ENCODE assay signal across 20 cellular contexts in the genomic region with DNA sequence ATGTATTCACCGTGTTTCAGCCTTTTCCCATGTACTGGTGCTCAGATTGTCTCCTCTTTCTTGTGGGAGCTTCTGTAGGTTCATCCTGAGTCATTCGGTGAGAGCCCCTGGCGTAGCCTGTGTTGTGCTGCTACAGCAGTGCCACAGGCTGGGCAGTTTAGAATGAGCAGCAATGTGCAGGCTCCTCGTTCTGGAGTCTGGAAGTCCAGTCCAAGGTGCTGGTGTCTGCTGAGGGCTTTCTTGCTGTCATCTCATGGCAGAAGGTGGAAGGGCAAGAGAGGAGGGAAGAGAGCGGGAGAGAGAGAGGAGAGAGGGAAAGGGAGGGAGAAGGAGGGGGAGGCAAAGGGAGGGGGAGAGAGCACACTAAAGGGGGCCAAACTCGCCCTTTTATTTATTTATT. TPM values are rescaled to one million over a fixed set of nuclear protein-coding genes. Genes with fewer than 3 reads are reported as not detected.
DNase-seq lines count a peak whose midpoint lies in the region; ATAC-seq and TF ChIP-seq lines count a peak whose summit lies in the region.
"Had no signal": no experiment of that assay in that cellular context is flagged by ENCODE, and none has a peak within 500 bp of the region (broad histone marks: within the 10 kb centered on the region; RNA-seq: fewer than 3 reads in every experiment).

No MANE protein-coding gene starts in this region.

- H3K36me3 ChIP-seq in spleen, result peaks cover 0 to 61% (median 23%) of the 10 kb centered on the region in 6 donors

- no peaks in the 10 kb centered on the region for H3K9me3 Mint-ChIP-seq in activated CD4-positive, alpha-beta T cell treated with anti-CD3 and anti-CD28 coated beads for 36 hours (ENCODE audit: low read depth)
- no peaks in the 10 kb centered on the region for H3K9me3 Mint-ChIP-seq in activated CD4-positive, alpha-beta T cell treated with anti-CD3 and anti-CD28 coated beads, Interleukin-2, amount 10 ng/mL, durations not matched to agents 7 days and 5 days
- no peaks in the 10 kb centered on the region for H3K9me3 Mint-ChIP-seq in central memory CD8-positive, alpha-beta T cell
- no peaks in the 10 kb centered on the region for H3K9me3 Mint-ChIP-seq in stimulated activated effector memory CD8-positive, alpha-beta T cell treated with anti-CD3 and anti-CD28 coated beads, Interleukin-12 subunit alpha, Interleukin-12 subunit beta, amount 100 ng/mL, for 72 hours
- H3K9me3 Mint-ChIP-seq: CD4-positive, alpha-beta T cell; H9 had no signal

- H3K27ac Mint-ChIP-seq in activated CD4-positive, alpha-beta T cell treated with anti-CD3 and anti-CD28 coated beads for 36 hours, result no peak overlapping the region
- H3K27ac Mint-ChIP-seq in activated CD4-positive, alpha-beta T cell treated with anti-CD3 and anti-CD28 coated beads, Interleukin-2, amount 10 ng/mL, durations not matched to agents 7 days and 5 days, result no peak overlapping the region
- H3K27ac Mint-ChIP-seq in central memory CD8-positive, alpha-beta T cell (ENCODE audit: low read depth), result peak overlapping the region; percentile 29
- peak overlapping the region; percentile 21 for H3K27ac Mint-ChIP-seq in stimulated activated effector memory CD8-positive, alpha-beta T cell treated with anti-CD3 and anti-CD28 coated beads, Interleukin-12 subunit alpha, Interleukin-12 subunit beta, amount 100 ng/mL, for 72 hours
- H3K27ac Mint-ChIP-seq: CD4-positive, alpha-beta T cell had no signal

- peaks cover 12% of the 10 kb centered on the region for H3K4me1 Mint-ChIP-seq in activated CD4-positive, alpha-beta T cell treated with anti-CD3 and anti-CD28 coated beads for 36 hours
- H3K4me1 Mint-ChIP-seq in activated CD4-positive, alpha-beta T cell treated with anti-CD3 and anti-CD28 coated beads, Interleukin-2, amount 10 ng/mL, durations not matched to agents 7 days and 5 days, result peaks cover 3% of the 10 kb centered on the region
- peaks cover 26% of the 10 kb centered on the region for H3K4me1 Mint-ChIP-seq in central memory CD8-positive, alpha-beta T cell
- H3K4me1 Mint-ChIP-seq in stimulated activated effector memory CD8-positive, alpha-beta T cell treated with anti-CD3 and anti-CD28 coated beads, Interleukin-12 subunit alpha, Interleukin-12 subunit beta, amount 100 ng/mL, for 72 hours, result peaks cover 29% of the 10 kb centered on the region

- no peaks in the 10 kb centered on the region for H3K27me3 ChIP-seq in spleen (replicated peaks in 1 of 7)

- peaks cover 6 to 46% (median 35%) of the 10 kb centered on the region in 6 donors for H3K4me1 ChIP-seq in spleen

- H3K36me3 Mint-ChIP-seq in activated CD4-positive, alpha-beta T cell treated with anti-CD3 and anti-CD28 coated beads for 36 hours (ENCODE audit: low read depth), result peaks cover 4% of the 10 kb centered on the region
- H3K36me3 Mint-ChIP-seq in activated CD4-positive, alpha-beta T cell treated with anti-CD3 and anti-CD28 coated beads, Interleukin-2, amount 10 ng/mL, durations not matched to agents 7 days and 5 days (ENCODE audit: low read depth), result no peaks in the 10 kb centered on the region
- peaks cover 26% of the 10 kb centered on the region for H3K36me3 Mint-ChIP-seq in central memory CD8-positive, alpha-beta T cell (ENCODE audit: insufficient read depth)
- peaks cover 20% of the 10 kb centered on the region for H3K36me3 Mint-ChIP-seq in stimulated activated effector memory CD8-positive, alpha-beta T cell treated with anti-CD3 and anti-CD28 coated beads, Interleukin-12 subunit alpha, Interleukin-12 subunit beta, amount 100 ng/mL, for 72 hours

- H3K4me3 ChIP-seq in spleen, result no peak overlapping the region
- H3K4me3 ChIP-seq: GM12878 had no signal

- no peak for TF ChIP-seq CTCF in RWPE1 (conservative IDR thresholded peaks at IDR 0.05; ENCODE audit: low read depth)
- no peak for TF ChIP-seq CTCF in spleen (IDR thresholded peaks at IDR 0.05 in 8 of 11, conservative IDR thresholded peaks at IDR 0.05 in 3 of 11)

- H3K27ac ChIP-seq in RWPE1 (peak overlapping the region; percentile 25), spleen (no peak overlapping the region)
- H3K27ac ChIP-seq: 22Rv1, HL-60 had no signal

- intact Hi-C loops in activated CD4-positive, alpha-beta T cell treated with anti-CD3 and anti-CD28 coated beads for 36 hours (cut with DNase I, micrococcal nuclease), result no loop called here
- intact Hi-C loops in spleen (cut with DNase I; ENCODE audit: low total_unique reads), result no loop called here

- no peak for TF ChIP-seq POLR2A in spleen (IDR thresholded peaks at IDR 0.05)

- WGBS in spleen, 5 donors, result 86 to 92% (median 90%) methylated on average over 6 of the region's 6 CpGs

- no peaks in the 10 kb centered on the region for H3K9me3 ChIP-seq in spleen

- CTCF ChIA-PET in activated CD4-positive, alpha-beta T cell treated with anti-CD3 and anti-CD28 coated beads for 36 hours (lab: Charles Lee), result no interaction called here
- CTCF ChIA-PET in activated CD4-positive, alpha-beta T cell treated with anti-CD3 and anti-CD28 coated beads, Interleukin-2, amount 10 ng/mL, durations not matched to agents 7 days and 5 days (lab: Charles Lee), result no interaction called here
- CTCF ChIA-PET in RWPE1 (lab: Yijun Ruan, JAX), result no interaction called here

- peak; percentile 60 for ATAC-seq in activated CD4-positive, alpha-beta T cell treated with anti-CD3 and anti-CD28 coated beads for 36 hours
- no peak for ATAC-seq in central memory CD8-positive, alpha-beta T cell (replicated peaks; ENCODE audit: extremely low read depth, poor library complexity, severe bottlenecking)
- ATAC-seq in stimulated activated effector memory CD8-positive, alpha-beta T cell treated with anti-CD3 and anti-CD28 coated beads, Interleukin-12 subunit alpha, Interleukin-12 subunit beta, amount 100 ng/mL, for 72 hours, result no peak
- no peak for ATAC-seq in HG03196 (IDR thresholded peaks at IDR 0.05; ENCODE audit: unreplicated experiment)
- ATAC-seq: GM12878 had no signal

- POLR2A ChIA-PET in activated CD4-positive, alpha-beta T cell treated with anti-CD3 and anti-CD28 coated beads for 36 hours (lab: Charles Lee), result no interaction called here
- POLR2A ChIA-PET in activated CD4-positive, alpha-beta T cell treated with anti-CD3 and anti-CD28 coated beads, Interleukin-2, amount 10 ng/mL, durations not matched to agents 7 days and 5 days (lab: Charles Lee), result no interaction called here
- POLR2A ChIA-PET in RWPE1 (lab: Yijun Ruan, JAX; ENCODE audit: low non-redundant PET), result no interaction called here

- no peaks in the 10 kb centered on the region for H3K27me3 Mint-ChIP-seq in activated CD4-positive, alpha-beta T cell treated with anti-CD3 and anti-CD28 coated beads for 36 hours
- no peaks in the 10 kb centered on the region for H3K27me3 Mint-ChIP-seq in activated CD4-positive, alpha-beta T cell treated with anti-CD3 and anti-CD28 coated beads, Interleukin-2, amount 10 ng/mL, durations not matched to agents 7 days and 5 days
- H3K27me3 Mint-ChIP-seq in central memory CD8-positive, alpha-beta T cell, result no peaks in the 10 kb centered on the region
- H3K27me3 Mint-ChIP-seq: CD4-positive, alpha-beta T cell had no signal

- DNase-seq in activated CD4-positive, alpha-beta T cell treated with anti-CD3 and anti-CD28 coated beads for 36 hours, result no peak
- no peak for DNase-seq in activated CD4-positive, alpha-beta T cell treated with anti-CD3 and anti-CD28 coated beads, Interleukin-2, amount 10 ng/mL, durations not matched to agents 7 days and 5 days
- no peak for DNase-seq in RWPE1 (ENCODE audit: low spot score)
- no peak for DNase-seq in central memory CD8-positive, alpha-beta T cell (ENCODE audit: low spot score in 2 of 2)
- DNase-seq in stimulated activated effector memory CD8-positive, alpha-beta T cell treated with anti-CD3 and anti-CD28 coated beads, Interleukin-12 subunit alpha, Interleukin-12 subunit beta, amount 100 ng/mL, for 72 hours (ENCODE audit: low spot score in 2 of 2), result no peak
- DNase-seq in spleen, result no peak
- no peak for DNase-seq in NCI-H1092 treated with DMSO at 0.1 percent for 48 hours (lab: John Stamatoyannopoulos, UW)
- DNase-seq: C1 segment of cervical spinal cord; Calu3; CD4-positive, alpha-beta T cell; DMS 273 treated with DMSO at 0.1 percent for 48 hours; DMS79; GOT3; H9 had no signal

- H3K4me3 Mint-ChIP-seq in activated CD4-positive, alpha-beta T cell treated with anti-CD3 and anti-CD28 coated beads for 36 hours, result no peak overlapping the region
- H3K4me3 Mint-ChIP-seq in activated CD4-positive, alpha-beta T cell treated with anti-CD3 and anti-CD28 coated beads, Interleukin-2, amount 10 ng/mL, durations not matched to agents 7 days and 5 days, result no peak overlapping the region
- no peak overlapping the region for H3K4me3 Mint-ChIP-seq in central memory CD8-positive, alpha-beta T cell
- no peak overlapping the region for H3K4me3 Mint-ChIP-seq in stimulated activated effector memory CD8-positive, alpha-beta T cell treated with anti-CD3 and anti-CD28 coated beads, Interleukin-12 subunit alpha, Interleukin-12 subunit beta, amount 100 ng/mL, for 72 hours
- H3K4me3 Mint-ChIP-seq: CD4-positive, alpha-beta T cell; H9 had no signal

RNA-seq across cellular contexts. Expression of gene OSBPL2, which starts 15.1 kb away (rescaled TPM):
- total RNA-seq in activated CD4-positive, alpha-beta T cell treated with anti-CD3 and anti-CD28 coated beads for 36 hours, result 10 to 100 TPM; 19.2 to 23.0 TPM
- total RNA-seq in activated CD4-positive, alpha-beta T cell treated with anti-CD3 and anti-CD28 coated beads, Interleukin-2, amount 10 ng/mL, durations not matched to agents 7 days and 5 days, result 10 to 100 TPM; 30.2 to 30.9 TPM
- 10 to 100 TPM; 40.6 to 81.7 (median 64.8) TPM for total RNA-seq in spleen
- 10 to 100 TPM in 2 of 3 donors, 1 to 10 TPM in 1; 9.2 to 19.6 (median 14.0) TPM for polyA plus RNA-seq in spleen

RNA-seq across cellular contexts. Expression of gene HRH3, which starts 33.3 kb away (rescaled TPM):
- total RNA-seq in activated CD4-positive, alpha-beta T cell treated with anti-CD3 and anti-CD28 coated beads for 36 hours, result not detected
- total RNA-seq in activated CD4-positive, alpha-beta T cell treated with anti-CD3 and anti-CD28 coated beads, Interleukin-2, amount 10 ng/mL, durations not matched to agents 7 days and 5 days, result not detected
- total RNA-seq in spleen, result not detected
- polyA plus RNA-seq in spleen, result not detected
- total RNA-seq: A673; Calu3; CD4-positive, alpha-beta T cell; G401; GM12878 had no signal
- polyA plus RNA-seq: GM12878 had no signal

RNA-seq across cellular contexts. Expression of gene ADRM1, which starts 49.4 kb away (rescaled TPM):
- total RNA-seq in activated CD4-positive, alpha-beta T cell treated with anti-CD3 and anti-CD28 coated beads for 36 hours, result 100 to 1,000 TPM in 1 of 2 experiments, 10 to 100 TPM in 1; 92.8 to 103 TPM
- 10 to 100 TPM; 86.1 to 90.1 TPM for total RNA-seq in activated CD4-positive, alpha-beta T cell treated with anti-CD3 and anti-CD28 coated beads, Interleukin-2, amount 10 ng/mL, durations not matched to agents 7 days and 5 days
- total RNA-seq in spleen, result 100 to 1,000 TPM in 2 of 7 donors, 10 to 100 TPM in 5; 67.1 to 112 (median 82.3) TPM
- polyA plus RNA-seq in spleen, result 10 to 100 TPM; 60.5 to 95.6 (median 74.7) TPM

Comparison
In these comparisons a context has a peak if more than half of its experiments do, and no peak if none do; other contexts are left out.
1. H3K27ac Mint-ChIP-seq: peak in central memory CD8-positive, alpha-beta T cell (single experiment) and stimulated activated effector memory CD8-positive, alpha-beta T cell treated with anti-CD3 and anti-CD28 coated beads, Interleukin-12 subunit alpha, Interleukin-12 subunit beta, amount 100 ng/mL, for 72 hours (single experiment); none in activated CD4-positive, alpha-beta T cell treated with anti-CD3 and anti-CD28 coated beads for 36 hours (single experiment) and activated CD4-positive, alpha-beta T cell treated with anti-CD3 and anti-CD28 coated beads, Interleukin-2, amount 10 ng/mL, durations not matched to agents 7 days and 5 days (single experiment).